Comparison of ENCODE assay signal across 14 cellular contexts in genomic region chr6:43901330-43902230, GRCh38.
A peak's percentile ranks its signal among the peaks of the same experiment; 100 is the strongest.
DNase-seq lines count a peak whose midpoint lies in the region; ATAC-seq and TF ChIP-seq lines count a peak whose summit lies in the region.
"Had no signal": no experiment of that assay in that cellular context is flagged by ENCODE, and none has a peak within 500 bp of the region (broad histone marks: within the 10 kb centered on the region; RNA-seq: fewer than 3 reads in every experiment).

No MANE protein-coding gene starts in this region.

- H3K9me3 ChIP-seq in BLaER1 treated with 17β-estradiol and CSF1 and Interleukin-3, amounts not matched to agents 10 nM and 100 nM (replicated peaks in 1 of 11): peaks cover 0 to 8% (median 0%) of the 10 kb centered on the region in 11 experiments; a peak in 6 of 22 replicates
- H3K9me3 ChIP-seq in esophagus squamous epithelium (no peaks in the 10 kb centered on the region), trophoblast cell (ENCODE audit: insufficient read depth, low read depth, low read length) (peaks cover 1% of the 10 kb centered on the region), OCI-LY7 (ENCODE audit: low read length) (no peaks in the 10 kb centered on the region)
- H3K9me3 ChIP-seq: adrenal gland, upper lobe of right lung had no signal

- no peak overlapping the region for H3K4ac ChIP-seq in trophoblast cell (ENCODE audit: low read depth, low read length)

- H3K4me1 ChIP-seq in BLaER1 treated with 17β-estradiol and CSF1 and Interleukin-3, amounts not matched to agents 10 nM and 100 nM: peaks cover 0 to 41% (median 33%) of the 10 kb centered on the region in 10 experiments; a peak in 17 of 20 replicates
- H3K4me1 ChIP-seq in esophagus squamous epithelium (peaks cover 6 to 15% (median 13%) of the 10 kb centered on the region in 3 donors), trophoblast cell (ENCODE audit: control insufficient read depth in 1 of 2, insufficient read depth in 2 of 2, low read length in 2 of 2) (no peaks in the 10 kb centered on the region), OCI-LY7 (ENCODE audit: insufficient read depth, low read length, poor library complexity, severe bottlenecking) (no peaks in the 10 kb centered on the region)
- H3K4me1 ChIP-seq: adrenal gland, upper lobe of right lung had no signal

- H2BK120ac ChIP-seq in trophoblast cell (ENCODE audit: insufficient read depth, low read length, poor library complexity): no peak overlapping the region

- no peaks in the 10 kb centered on the region for H3K27me3 ChIP-seq in BLaER1 treated with 17β-estradiol and CSF1 and Interleukin-3, amounts not matched to agents 10 nM and 100 nM
- H3K27me3 ChIP-seq in esophagus squamous epithelium (peaks cover 0 to 6% (median 0%) of the 10 kb centered on the region in 4 donors), trophoblast cell (ENCODE audit: insufficient read depth, low read length) (no peaks in the 10 kb centered on the region)
- H3K27me3 ChIP-seq: adrenal gland, upper lobe of right lung had no signal

- BruUV-seq in OCI-LY7 (replicated peaks; lab: Mats Ljungman, UMichigan): no TSS peak

- POLR2A ChIA-PET in OCI-LY7 (lab: Charles Lee): interaction anchor here (0.6 to 0.7 kb wide), 3 partner anchors 77 to 702 kb away, joined by 3 to 4 read pairs (median 3); no protein-coding TSS in a partner anchor

- H2AFZ ChIP-seq in trophoblast cell (ENCODE audit: insufficient read depth, low read length, poor library complexity) (no peak overlapping the region), OCI-LY7 (ENCODE audit: low read length) (no peak overlapping the region)

- peak overlapping the region in 1 of 11 experiments; percentile 0; a peak in 3 of 22 replicates for H3K27ac ChIP-seq in BLaER1 treated with 17β-estradiol and CSF1 and Interleukin-3, amounts not matched to agents 10 nM and 100 nM
- H3K27ac ChIP-seq in esophagus squamous epithelium (peak overlapping the region in 3 of 4 donors; percentile 16 to 84 (median 40)), trophoblast cell (ENCODE audit: low read depth, low read length) (no peak overlapping the region), OCI-LY7 (ENCODE audit: low read depth, low read length, poor library complexity, severe bottlenecking) (no peak overlapping the region)
- H3K27ac ChIP-seq: adrenal gland, upper lobe of right lung had no signal

- no peaks in the 10 kb centered on the region for H3K79me1 ChIP-seq in trophoblast cell (ENCODE audit: low read length)

- peak; percentile 82 for DNase-seq in NCI-H69 (lab: John Stamatoyannopoulos, UW)
- DNase-seq in esophagus squamous epithelium (lab: John Stamatoyannopoulos, UW): no peak
- peak; percentile 60 to 80 for DNase-seq in trophoblast cell
- no peak for DNase-seq in LoVo (ENCODE audit: low spot score)
- DNase-seq in mesenteric fat pad (ENCODE audit: low spot score): no peak
- DNase-seq in OCI-LY7 (ENCODE audit: low spot score): no peak
- DNase-seq: adrenal gland; cerebellar nuclear complex; immature natural killer cell; NCI-H1105 treated with DMSO at 0.1 percent for 48 hours; stimulated activated naive B cell treated with anti-CD40 and anti-IgM and Interleukin-4, amounts not matched to agents 10 μg/mL and 1 μg/mL and 100 μg/mL, for 72 hours; upper lobe of right lung had no signal

- no peak overlapping the region for H4K8ac ChIP-seq in trophoblast cell (ENCODE audit: low read depth, low read length)

- 73% methylated on average over 10 to 12 of the region's 12 CpGs for WGBS in esophagus squamous epithelium, 2 donors
- WGBS in trophoblast cell (ENCODE audit: extremely low coverage, insufficient coverage, insufficient read length): no CpG with 5 or more reads among the region's 12 CpGs

- H3K79me2 ChIP-seq in trophoblast cell (ENCODE audit: control insufficient read depth, insufficient read depth, low read length, poor library complexity) (no peaks in the 10 kb centered on the region), OCI-LY7 (ENCODE audit: insufficient read depth, low read depth, low read length) (no peaks in the 10 kb centered on the region)

- H3K9me2 ChIP-seq in OCI-LY7 (ENCODE audit: insufficient read depth, low read length): no peaks in the 10 kb centered on the region

- no peak overlapping the region for H4K12ac ChIP-seq in trophoblast cell (ENCODE audit: low read depth, low read length)

- no peak overlapping the region for H3K23ac ChIP-seq in trophoblast cell (ENCODE audit: low read length)

- H2BK12ac ChIP-seq in trophoblast cell (ENCODE audit: low read length): no peak overlapping the region

- no peak overlapping the region for H4K91ac ChIP-seq in trophoblast cell (ENCODE audit: low read depth, low read length)

- no peak overlapping the region for H3K14ac ChIP-seq in trophoblast cell (ENCODE audit: low read length)

- TF ChIP-seq CTCF in esophagus squamous epithelium (IDR thresholded peaks at IDR 0.05) (no peak), OCI-LY7 (conservative IDR thresholded peaks at IDR 0.05; ENCODE audit: low read length) (no peak)

- no peaks in the 10 kb centered on the region for H4K20me1 ChIP-seq in BLaER1 treated with 17β-estradiol and CSF1 and Interleukin-3, amounts not matched to agents 10 nM and 100 nM
- no peaks in the 10 kb centered on the region for H4K20me1 ChIP-seq in OCI-LY7 (ENCODE audit: insufficient read depth, low read length)

- TF ChIP-seq POLR2A in esophagus squamous epithelium (IDR thresholded peaks at IDR 0.05): no peak

- no peak overlapping the region for H2AK5ac ChIP-seq in trophoblast cell (ENCODE audit: low read length)

- no peak overlapping the region for H3K9ac ChIP-seq in BLaER1 treated with 17β-estradiol and CSF1 and Interleukin-3, amounts not matched to agents 10 nM and 100 nM
- no peak overlapping the region for H3K9ac ChIP-seq in trophoblast cell (ENCODE audit: low read length)

- CTCF ChIA-PET in OCI-LY7 (lab: Charles Lee; ENCODE audit: unreplicated experiment): no interaction called here

- intact Hi-C loops in esophagus squamous epithelium (cut with DNase I): no loop called here
- intact Hi-C loops in OCI-LY7 (cut with micrococcal nuclease; ENCODE audit: unreplicated experiment): no loop called here

- H2BK5ac ChIP-seq in trophoblast cell (ENCODE audit: low read depth, low read length, poor library complexity): no peak overlapping the region

- ATAC-seq in HG02759 (IDR thresholded peaks at IDR 0.05; ENCODE audit: unreplicated experiment): no peak
- ATAC-seq: stimulated activated naive B cell treated with anti-CD40 and anti-IgM and Interleukin-4, amounts not matched to agents 10 μg/mL and 1 μg/mL and 100 μg/mL, for 72 hours; upper lobe of right lung had no signal

- peak overlapping the region in 10 of 11 experiments; percentile 10 to 66 (median 51); a peak in 18 of 22 replicates for H3K4me2 ChIP-seq in BLaER1 treated with 17β-estradiol and CSF1 and Interleukin-3, amounts not matched to agents 10 nM and 100 nM
- H3K4me2 ChIP-seq in trophoblast cell (ENCODE audit: low read length) (no peak overlapping the region), OCI-LY7 (ENCODE audit: low read length) (no peak overlapping the region)

- no peaks in the 10 kb centered on the region for H3K36me3 ChIP-seq in BLaER1 treated with 17β-estradiol and CSF1 and Interleukin-3, amounts not matched to agents 10 nM and 100 nM
- H3K36me3 ChIP-seq in esophagus squamous epithelium (no peaks in the 10 kb centered on the region), trophoblast cell (ENCODE audit: control insufficient read depth in 1 of 2, insufficient read depth in 2 of 2, low read length in 2 of 2) (no peaks in the 10 kb centered on the region), OCI-LY7 (ENCODE audit: insufficient read depth, low read length) (no peaks in the 10 kb centered on the region)
- H3K36me3 ChIP-seq: adrenal gland, upper lobe of right lung had no signal

- no peak overlapping the region for H3K18ac ChIP-seq in trophoblast cell (ENCODE audit: low read length)

- H3K4me3 ChIP-seq in BLaER1 treated with 17β-estradiol and CSF1 and Interleukin-3, amounts not matched to agents 10 nM and 100 nM: no peak overlapping the region
- H3K4me3 ChIP-seq in esophagus squamous epithelium (no peak overlapping the region), trophoblast cell (ENCODE audit: low read depth, low read length) (no peak overlapping the region), OCI-LY7 (ENCODE audit: low read depth, low read length, poor library complexity, severe bottlenecking) (no peak overlapping the region)
- H3K4me3 ChIP-seq: adrenal gland, upper lobe of right lung had no signal

Comparison
In these comparisons a context has a peak if more than half of its experiments do, and no peak if none do; other contexts are left out.
1. H3K27ac ChIP-seq: peak in esophagus squamous epithelium (3 of 4); none in trophoblast cell (single experiment) and OCI-LY7 (single experiment).
2. H3K4me2 ChIP-seq: peak in BLaER1 treated with 17β-estradiol and CSF1 and Interleukin-3, amounts not matched to agents 10 nM and 100 nM (10 of 11); none in trophoblast cell (single experiment) and OCI-LY7 (single experiment).
3. DNase-seq: peak in NCI-H69 (single experiment) and trophoblast cell (2 of 2); none in esophagus squamous epithelium (single experiment), LoVo (single experiment), mesenteric fat pad (single experiment) and OCI-LY7 (single experiment).